34 cellular contexts compared by ENCODE assay signal in genomic region chr3:89656388-89656787, GRCh38.
"Had no signal": no experiment of that assay in that cellular context is flagged by ENCODE, and none has a peak within 500 bp of the region (broad histone marks: within the 10 kb centered on the region; RNA-seq: fewer than 3 reads in every experiment).

No MANE protein-coding gene starts in this region.

- DNase-seq: Karpas-422, Kasumi-1, MG63, MM.1S, MV-4-11, NCI-H1048, NCI-H1092, NCI-H1092 treated with DMSO at 0.1 percent for 48 hours, NCI-H1105, NCI-H1105 treated with DMSO at 0.1 percent for 48 hours, NCI-H1417, NCI-H1417 treated with DMSO at 0.1 percent for 48 hours, NCI-H1436 treated with DMSO at 0.1 percent for 48 hours, NCI-H146, NCI-H1694, NCI-H1694 treated with DMSO at 0.1 percent for 48 hours, NCI-H187, NCI-H187 treated with DMSO at 0.1 percent for 48 hours, NCI-H1930, NCI-H2029, NCI-H2029 treated with DMSO at 0.1 percent for 48 hours, NCI-H2081, NCI-H2081 treated with DMSO at 0.1 percent for 48 hours, NCI-H2107, NCI-H2171, NCI-H2171 treated with DMSO at 0.1 percent for 48 hours, NCI-H2227 treated with DMSO at 0.1 percent for 48 hours, NCI-H226, NCI-H345, NCI-H446, NCI-H446 treated with DMSO at 0.1 percent for 48 hours, NCI-H510A, NCI-H510A treated with DMSO at 0.1 percent for 48 hours, NCI-H524 had no signal

- H3K36me3 ChIP-seq: MG63 had no signal

- H3K4me3 ChIP-seq: MG63 had no signal

- H3K9me3 ChIP-seq: MG63 had no signal
